6 cellular contexts compared by ENCODE assay signal in genomic region chr1:32869844-32870614, GRCh38. TPM values are rescaled to one million over a fixed set of nuclear protein-coding genes. Genes with fewer than 3 reads are reported as not detected.
DNase-seq lines count a peak whose midpoint lies in the region; ATAC-seq lines count a peak whose summit lies in the region.

No MANE protein-coding gene starts in this region.

- H3K27me3 Mint-ChIP-seq in activated naive CD8-positive, alpha-beta T cell treated with anti-CD3 and anti-CD28 coated beads for 36 hours = peaks cover 52% of the 10 kb centered on the region

- no peak overlapping the region for H3K27ac ChIP-seq in BLaER1 treated with 17β-estradiol and CSF1 and Interleukin-3, amounts not matched to agents 10 nM and 100 nM
- H3K27ac ChIP-seq in mesodermal cell (ENCODE audit: low read depth, low read length, severe bottlenecking) = no peak overlapping the region

- H3K27me3 ChIP-seq in BLaER1 treated with 17β-estradiol and CSF1 and Interleukin-3, amounts not matched to agents 10 nM and 100 nM = peaks cover 37 to 54% (median 44%) of the 10 kb centered on the region in 11 experiments

- H3K9me3 Mint-ChIP-seq in activated naive CD8-positive, alpha-beta T cell treated with anti-CD3 and anti-CD28 coated beads for 36 hours = no peaks in the 10 kb centered on the region

- peak overlapping the region in 1 of 11 experiments; percentile 39; a peak in 3 of 22 replicates for H3K9ac ChIP-seq in BLaER1 treated with 17β-estradiol and CSF1 and Interleukin-3, amounts not matched to agents 10 nM and 100 nM

- 58 to 68% methylated on average over 9 to 10 of the region's 17 CpGs for WGBS in mesodermal cell (ENCODE audit: insufficient coverage in 2 of 2), 2 experiments

- peaks cover 0 to 49% (median 27%) of the 10 kb centered on the region in 11 experiments; a peak in 18 of 22 replicates for H4K20me1 ChIP-seq in BLaER1 treated with 17β-estradiol and CSF1 and Interleukin-3, amounts not matched to agents 10 nM and 100 nM

- H3K9me3 ChIP-seq in BLaER1 treated with 17β-estradiol and CSF1 and Interleukin-3, amounts not matched to agents 10 nM and 100 nM (replicated peaks in 1 of 11) = no peaks in the 10 kb centered on the region
- no peaks in the 10 kb centered on the region for H3K9me3 ChIP-seq in mesodermal cell (ENCODE audit: control insufficient read depth, low read length)

- ATAC-seq in GM21526 (IDR thresholded peaks at IDR 0.05; ENCODE audit: low FRiP score, unreplicated experiment) = no peak

- H3K36me3 ChIP-seq in BLaER1 treated with 17β-estradiol and CSF1 and Interleukin-3, amounts not matched to agents 10 nM and 100 nM = peaks cover 0 to 14% (median 0%) of the 10 kb centered on the region in 11 experiments; a peak in 4 of 22 replicates
- peaks cover 2% of the 10 kb centered on the region for H3K36me3 ChIP-seq in mesodermal cell (ENCODE audit: control insufficient read depth, insufficient read depth, low read length)

- H3K4me1 ChIP-seq in BLaER1 treated with 17β-estradiol and CSF1 and Interleukin-3, amounts not matched to agents 10 nM and 100 nM = peaks cover 5 to 44% (median 35%) of the 10 kb centered on the region in 10 experiments; a peak in 18 of 20 replicates
- H3K4me1 ChIP-seq in mesodermal cell (ENCODE audit: control insufficient read depth, insufficient read depth, low read length, poor library complexity, severe bottlenecking) = peaks cover 14% of the 10 kb centered on the region

- H3K27ac Mint-ChIP-seq in activated naive CD8-positive, alpha-beta T cell treated with anti-CD3 and anti-CD28 coated beads for 36 hours = no peak overlapping the region

- no peak for DNase-seq in activated naive CD8-positive, alpha-beta T cell treated with anti-CD3 and anti-CD28 coated beads for 36 hours
- DNase-seq in NCI-H2171 treated with DMSO at 0.1 percent for 48 hours (lab: John Stamatoyannopoulos, UW) (no peak), DMS114 treated with DMSO at 0.1 percent for 48 hours (lab: John Stamatoyannopoulos, UW; ENCODE audit: unreplicated experiment) (no peak)

- H3K4me3 Mint-ChIP-seq in activated naive CD8-positive, alpha-beta T cell treated with anti-CD3 and anti-CD28 coated beads for 36 hours = peak overlapping the region; percentile 57

- H3K4me3 ChIP-seq in BLaER1 treated with 17β-estradiol and CSF1 and Interleukin-3, amounts not matched to agents 10 nM and 100 nM = peak overlapping the region in 9 of 10 experiments; percentile 29 to 64 (median 47); a peak in 10 of 20 replicates
- H3K4me3 ChIP-seq in mesodermal cell (ENCODE audit: extremely low read depth, insufficient read depth, low read length, poor library complexity, severe bottlenecking) = peak overlapping the region; percentile 11

- peak overlapping the region; percentile 73 to 95 (median 84); a peak in 17 of 22 replicates for H3K4me2 ChIP-seq in BLaER1 treated with 17β-estradiol and CSF1 and Interleukin-3, amounts not matched to agents 10 nM and 100 nM

- H3K4me1 Mint-ChIP-seq in activated naive CD8-positive, alpha-beta T cell treated with anti-CD3 and anti-CD28 coated beads for 36 hours = peaks cover 5% of the 10 kb centered on the region

- H3K36me3 Mint-ChIP-seq in activated naive CD8-positive, alpha-beta T cell treated with anti-CD3 and anti-CD28 coated beads for 36 hours = no peaks in the 10 kb centered on the region

RNA-seq across cellular contexts. Expression of gene FNDC5, which starts 0.7 kb away (rescaled TPM):
- not detected for total RNA-seq in activated naive CD8-positive, alpha-beta T cell treated with anti-CD3 and anti-CD28 coated beads for 36 hours
- 6.2 TPM for polyA plus RNA-seq in mesodermal cell (2013, experiment 1 of 2)
- polyA plus RNA-seq in mesodermal cell (2013, experiment 2 of 2) = 8.2 TPM

RNA-seq across cellular contexts. Expression of gene HPCA, which starts 16.3 kb away (rescaled TPM):
- total RNA-seq in activated naive CD8-positive, alpha-beta T cell treated with anti-CD3 and anti-CD28 coated beads for 36 hours = under 1 TPM in 1 of 2 experiments, not detected in 1; 0.29 TPM
- polyA plus RNA-seq in mesodermal cell (2013, experiment 1 of 2) = 0.59 TPM
- polyA plus RNA-seq in mesodermal cell (2013, experiment 2 of 2) = 0.91 TPM

RNA-seq across cellular contexts. Expression of gene TMEM54, which starts 31.2 kb away (rescaled TPM):
- total RNA-seq in activated naive CD8-positive, alpha-beta T cell treated with anti-CD3 and anti-CD28 coated beads for 36 hours = 1 to 10 TPM; 1.2 to 1.4 TPM
- 35.4 TPM for polyA plus RNA-seq in mesodermal cell (2013, experiment 1 of 2)
- 29.4 TPM for polyA plus RNA-seq in mesodermal cell (2013, experiment 2 of 2)

RNA-seq across cellular contexts. Expression of gene S100PBP, which starts 52.6 kb away (rescaled TPM):
- 10 to 100 TPM; 24.6 to 28.5 TPM for total RNA-seq in activated naive CD8-positive, alpha-beta T cell treated with anti-CD3 and anti-CD28 coated beads for 36 hours
- polyA plus RNA-seq in mesodermal cell (2013, experiment 1 of 2) = 28.8 TPM
- polyA plus RNA-seq in mesodermal cell (2013, experiment 2 of 2) = 29.6 TPM

RNA-seq across cellular contexts. Expression of gene YARS1, which starts 52.9 kb away (rescaled TPM):
- total RNA-seq in activated naive CD8-positive, alpha-beta T cell treated with anti-CD3 and anti-CD28 coated beads for 36 hours = 100 to 1,000 TPM; 250 to 267 TPM
- 126 TPM for polyA plus RNA-seq in mesodermal cell (2013, experiment 1 of 2)
- polyA plus RNA-seq in mesodermal cell (2013, experiment 2 of 2) = 139 TPM
